8 cellular contexts compared by ENCODE assay signal in genomic region chr1:24481098-24481497, GRCh38. TPM values are rescaled to one million over a fixed set of nuclear protein-coding genes. Genes with fewer than 3 reads are reported as not detected.
DNase-seq lines count a peak whose midpoint lies in the region; ATAC-seq and TF ChIP-seq lines count a peak whose summit lies in the region.

No MANE protein-coding gene starts in this region.

- no peak overlapping the region for H3K4me3 ChIP-seq in suprapubic skin

- H3K27me3 Mint-ChIP-seq in T-helper 17 cell = no peaks in the 10 kb centered on the region
- no peaks in the 10 kb centered on the region for H3K27me3 Mint-ChIP-seq in stimulated activated memory B cell treated with anti-CD40 and anti-IgM and Interleukin-4, amounts not matched to agents 10 μg/mL and 1 μg/mL and 100 μg/mL, for 72 hours

- 76% methylated on average over 2 of the region's 2 CpGs for WGBS in suprapubic skin

- H3K36me3 ChIP-seq in suprapubic skin = no peaks in the 10 kb centered on the region

- no peaks in the 10 kb centered on the region for H3K9me3 ChIP-seq in T-helper 17 cell (ENCODE audit: control insufficient read depth, low read length, poor library complexity, severe bottlenecking)
- H3K9me3 ChIP-seq in suprapubic skin = no peaks in the 10 kb centered on the region

- DNase-seq in T-helper 17 cell (peak in 1 of 3 donors; percentile 36), NCI-H2029 (lab: John Stamatoyannopoulos, UW) (no peak), suprapubic skin (ENCODE audit: low spot score in 2 of 2) (no peak), NCI-H1092 (lab: John Stamatoyannopoulos, UW) (no peak)
- peak; percentile 43 for DNase-seq in effector CD4-positive, alpha-beta T cell

- TF ChIP-seq POLR2A in suprapubic skin (IDR thresholded peaks at IDR 0.05) = no peak

- no peaks in the 10 kb centered on the region for H3K4me1 ChIP-seq in suprapubic skin

- peak overlapping the region; percentile 95 for H3K27ac Mint-ChIP-seq in T-helper 17 cell
- peak overlapping the region; percentile 76 for H3K27ac Mint-ChIP-seq in stimulated activated memory B cell treated with anti-CD40 and anti-IgM and Interleukin-4, amounts not matched to agents 10 μg/mL and 1 μg/mL and 100 μg/mL, for 72 hours

- TF ChIP-seq EP300 in suprapubic skin (IDR thresholded peaks at IDR 0.05) = no peak

- peaks cover 41% of the 10 kb centered on the region for H3K4me1 Mint-ChIP-seq in T-helper 17 cell
- H3K4me1 Mint-ChIP-seq in stimulated activated memory B cell treated with anti-CD40 and anti-IgM and Interleukin-4, amounts not matched to agents 10 μg/mL and 1 μg/mL and 100 μg/mL, for 72 hours = peaks cover 37% of the 10 kb centered on the region

- no peak for TF ChIP-seq CTCF in suprapubic skin (IDR thresholded peaks at IDR 0.05)

- peak; percentile 73 for ATAC-seq in GM21825 (IDR thresholded peaks at IDR 0.05; ENCODE audit: unreplicated experiment)
- peak; percentile 77 for ATAC-seq in T-helper 17 cell
- ATAC-seq in stimulated activated memory B cell treated with anti-CD40 and anti-IgM and Interleukin-4, amounts not matched to agents 10 μg/mL and 1 μg/mL and 100 μg/mL, for 72 hours = peak; percentile 97
- no peak for ATAC-seq in GM19324 (IDR thresholded peaks at IDR 0.05; ENCODE audit: low FRiP score, unreplicated experiment)

- H3K4me3 Mint-ChIP-seq in T-helper 17 cell = peak overlapping the region; percentile 75
- no peak overlapping the region for H3K4me3 Mint-ChIP-seq in stimulated activated memory B cell treated with anti-CD40 and anti-IgM and Interleukin-4, amounts not matched to agents 10 μg/mL and 1 μg/mL and 100 μg/mL, for 72 hours

- H3K36me3 Mint-ChIP-seq in T-helper 17 cell (ENCODE audit: low read depth) = no peaks in the 10 kb centered on the region
- H3K36me3 Mint-ChIP-seq in stimulated activated memory B cell treated with anti-CD40 and anti-IgM and Interleukin-4, amounts not matched to agents 10 μg/mL and 1 μg/mL and 100 μg/mL, for 72 hours = no peaks in the 10 kb centered on the region

- H3K9me3 Mint-ChIP-seq in stimulated activated memory B cell treated with anti-CD40 and anti-IgM and Interleukin-4, amounts not matched to agents 10 μg/mL and 1 μg/mL and 100 μg/mL, for 72 hours = no peaks in the 10 kb centered on the region

- no peak overlapping the region for H3K27ac ChIP-seq in suprapubic skin

- no peaks in the 10 kb centered on the region for H3K27me3 ChIP-seq in suprapubic skin

RNA-seq across cellular contexts. Expression of gene RCAN3, which starts 21.5 kb away (rescaled TPM):
- 100 to 1,000 TPM; 152 to 160 TPM for total RNA-seq in T-helper 17 cell
- 10 to 100 TPM; 27.0 to 29.8 (median 27.5) TPM for total RNA-seq in suprapubic skin

Comparison
In these comparisons a context has a peak if more than half of its experiments do, and no peak if none do; other contexts are left out.
1. RNA of gene RCAN3, which starts 21.5 kb away (total RNA-seq): 152 to 160 TPM in T-helper 17 cell; 27.0 to 29.8 TPM in suprapubic skin; every median in the first group is over 4 times any median in the second.